In the genomic region with DNA sequence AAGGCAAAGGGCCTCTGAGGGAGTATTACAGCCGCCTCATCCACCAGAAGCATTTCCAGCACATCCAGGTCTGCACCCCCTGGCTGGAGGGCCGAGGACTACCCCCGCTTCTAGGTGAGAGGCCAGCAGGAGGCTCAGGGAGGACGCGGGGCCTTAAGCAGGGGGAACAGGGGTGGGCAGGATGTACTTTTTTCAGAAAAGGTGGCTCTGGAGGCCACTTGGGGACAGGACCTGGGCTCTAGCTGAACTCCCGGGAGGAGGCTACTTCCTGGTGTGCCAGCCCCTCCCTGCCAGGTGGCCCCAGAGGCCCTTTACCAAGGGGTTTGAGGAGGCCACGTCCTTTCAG, we compare ENCODE assay signal across 10 cellular contexts. TPM values are rescaled to one million over a fixed set of nuclear protein-coding genes. Genes with fewer than 3 reads are reported as not detected.
DNase-seq lines count a peak whose midpoint lies in the region; ATAC-seq and TF ChIP-seq lines count a peak whose summit lies in the region.
"Not testable (repeated sequence)": the region's sequence is repeated elsewhere in the genome, so short reads cannot be mapped to it uniquely, and the experiment has no call there.
"Had no signal": no experiment of that assay in that cellular context is flagged by ENCODE, and none has a peak within 500 bp of the region (broad histone marks: within the 10 kb centered on the region; RNA-seq: fewer than 3 reads in every experiment).

No MANE protein-coding gene starts in this region.

- H3K27me3 Mint-ChIP-seq in CD4-positive, alpha-beta memory T cell; HFFc6 (ENCODE audit: insufficient read depth); activated B cell treated with CpG ODN at 0.5 μM for 24 hours; activated naive CD8-positive, alpha-beta T cell: not testable (repeated sequence)

- not testable (repeated sequence) for H3K36me3 ChIP-seq in CD4-positive, alpha-beta memory T cell (ENCODE audit: insufficient read depth, low read length); left lung; upper lobe of left lung

- 24 to 69% methylated on average over 5 to 6 of the region's 7 CpGs for WGBS in upper lobe of left lung, 2 donors

- POLR2A ChIA-PET in CD4-positive, alpha-beta memory T cell (lab: Charles Lee; ENCODE audit: partially characterized antibody) = not testable (repeated sequence)
- POLR2A ChIA-PET in activated B cell treated with CpG ODN at 0.5 μM for 24 hours (lab: Charles Lee) = interaction anchor here (1.0 kb wide), 1 partner anchor 267 kb away, joined by 3 read pairs; no protein-coding TSS in a partner anchor

- peak overlapping the region in 7 of 8 donors; percentile 52 to 85 (median 61) for H3K4me3 Mint-ChIP-seq in CD4-positive, alpha-beta memory T cell
- H3K4me3 Mint-ChIP-seq in HFFc6 (peak overlapping the region; percentile 83), activated B cell treated with CpG ODN at 0.5 μM for 24 hours (peak overlapping the region; percentile 78)
- peak overlapping the region; percentile 35 for H3K4me3 Mint-ChIP-seq in activated naive CD8-positive, alpha-beta T cell

- not testable (repeated sequence) for TF ChIP-seq EP300 in upper lobe of left lung (IDR thresholded peaks at IDR 0.05)

- intact Hi-C loops in CD4-positive, alpha-beta memory T cell (cut with micrococcal nuclease); activated B cell treated with CpG ODN at 0.5 μM for 24 hours (cut with micrococcal nuclease); left lung (cut with DNase I): not testable (repeated sequence)
- intact Hi-C loops in dorsolateral prefrontal cortex (cut with DNase I) = loop anchor here in 1 of 2 donors (10.0 kb wide), 1 partner anchor 123 kb away; no protein-coding TSS in a partner anchor

- H3K9me3 Mint-ChIP-seq in CD4-positive, alpha-beta memory T cell; activated B cell treated with CpG ODN at 0.5 μM for 24 hours; activated naive CD8-positive, alpha-beta T cell (ENCODE audit: low read depth): not testable (repeated sequence)
- H3K9me3 Mint-ChIP-seq in HFFc6 = peaks cover 18% of the 10 kb centered on the region

- peaks cover 0 to 25% (median 6%) of the 10 kb centered on the region in 4 donors for H3K4me1 Mint-ChIP-seq in CD4-positive, alpha-beta memory T cell
- H3K4me1 Mint-ChIP-seq in HFFc6 (ENCODE audit: low read depth) = peaks cover 29% of the 10 kb centered on the region
- H3K4me1 Mint-ChIP-seq in activated B cell treated with CpG ODN at 0.5 μM for 24 hours; activated naive CD8-positive, alpha-beta T cell (ENCODE audit: low read depth): not testable (repeated sequence)

- TF ChIP-seq POLR2A in upper lobe of left lung (IDR thresholded peaks at IDR 0.05) = not testable (repeated sequence)

- TF ChIP-seq CTCF in HFFc6 (IDR thresholded peaks at IDR 0.05); activated B cell treated with CpG ODN at 0.5 μM for 24 hours (IDR thresholded peaks at IDR 0.05); dorsolateral prefrontal cortex (IDR thresholded peaks at IDR 0.05 in 54 of 56, conservative IDR thresholded peaks at IDR 0.05 in 2 of 56; ENCODE audit: low read depth in 1 of 56, partially characterized antibody in 56 of 56); left lung (IDR thresholded peaks at IDR 0.05); upper lobe of left lung (IDR thresholded peaks at IDR 0.05): not testable (repeated sequence)

- ATAC-seq in activated B cell treated with CpG ODN at 0.5 μM for 24 hours (ENCODE audit: low read depth); left lung; upper lobe of left lung (ENCODE audit: low FRiP score in 2 of 2): not testable (repeated sequence)

- not testable (repeated sequence) for H3K36me3 Mint-ChIP-seq in CD4-positive, alpha-beta memory T cell; HFFc6 (ENCODE audit: low read depth); activated B cell treated with CpG ODN at 0.5 μM for 24 hours (ENCODE audit: low read depth); activated naive CD8-positive, alpha-beta T cell

- H3K4me1 ChIP-seq in CD4-positive, alpha-beta memory T cell (ENCODE audit: insufficient read depth, low read length); left lung: not testable (repeated sequence)
- H3K4me1 ChIP-seq in upper lobe of left lung = peaks cover 0 to 12% (median 5%) of the 10 kb centered on the region in 4 donors

- CTCF ChIA-PET in CD4-positive, alpha-beta memory T cell (lab: Charles Lee; ENCODE audit: partially characterized antibody) = interaction anchor here (1.5 to 2.0 kb wide), 3 partner anchors 8 to 118 kb away, joined by 6 to 8 read pairs (median 6); no protein-coding TSS in a partner anchor
- CTCF ChIA-PET in activated B cell treated with CpG ODN at 0.5 μM for 24 hours (lab: Charles Lee) = not testable (repeated sequence)

- not testable (repeated sequence) for H3K4me3 ChIP-seq in CD4-positive, alpha-beta memory T cell (ENCODE audit: low read length in 2 of 2)
- H3K4me3 ChIP-seq in dorsolateral prefrontal cortex (peak overlapping the region in 54 of 59 donors; percentile 10 to 62 (median 44)), left lung (peak overlapping the region; percentile 29 to 47), skeletal muscle cell (ENCODE audit: low read depth, low read length) (peak overlapping the region; percentile 45), upper lobe of left lung (peak overlapping the region in 3 of 4 donors; percentile 23 to 36 (median 32))

- H3K27ac ChIP-seq in CD4-positive, alpha-beta memory T cell (ENCODE audit: low read depth, low read length); left lung; upper lobe of left lung: not testable (repeated sequence)
- peak overlapping the region in 1 of 59 donors; percentile 56 for H3K27ac ChIP-seq in dorsolateral prefrontal cortex

- not testable (repeated sequence) for H3K9me3 ChIP-seq in CD4-positive, alpha-beta memory T cell (ENCODE audit: control insufficient read depth in 1 of 2, low read length in 2 of 2); left lung; upper lobe of left lung

- H3K27me3 ChIP-seq in CD4-positive, alpha-beta memory T cell (ENCODE audit: insufficient read depth, low read length); dorsolateral prefrontal cortex; left lung; upper lobe of left lung: not testable (repeated sequence)

- DNase-seq in CD4-positive, alpha-beta memory T cell = peak in 2 of 5 donors; percentile 8 to 19
- DNase-seq in HFFc6; activated B cell treated with CpG ODN at 0.5 μM for 24 hours; dorsolateral prefrontal cortex; left lung; skeletal muscle cell (ENCODE audit: low read depth); upper lobe of left lung: not testable (repeated sequence)

- H3K27ac Mint-ChIP-seq in CD4-positive, alpha-beta memory T cell = peak overlapping the region in 2 of 7 donors; percentile 24 to 82
- peak overlapping the region; percentile 59; the same call in 1 of the 2 replicates for H3K27ac Mint-ChIP-seq in HFFc6
- H3K27ac Mint-ChIP-seq in activated B cell treated with CpG ODN at 0.5 μM for 24 hours = peak overlapping the region; percentile 35
- H3K27ac Mint-ChIP-seq in activated naive CD8-positive, alpha-beta T cell = not testable (repeated sequence)

RNA-seq across cellular contexts. Expression of a gene that starts 0.3 kb away (rescaled TPM):
- total RNA-seq in CD4-positive, alpha-beta memory T cell = not detected
- under 1 TPM in 1 of 2 donors, not detected in 1; 0.10 TPM for polyA plus RNA-seq in CD4-positive, alpha-beta memory T cell
- total RNA-seq in HFFc6 (2021; fragmentation: NEBNext Ultra II Directional; extraction: Animal tissue kit (Norgen Biotek cat#: 25700)) = under 1 TPM in 4 of 6 experiments, not detected in 2; 0.25 to 0.66 (median 0.31) TPM
- not detected in 2 replicates for total RNA-seq in activated B cell treated with CpG ODN at 0.5 μM for 24 hours
- total RNA-seq in dorsolateral prefrontal cortex = 1 to 10 TPM in 32 of 120 experiments, under 1 TPM in 80, not detected in 8; 0.16 to 3.3 (median 0.77) TPM
- under 1 TPM; 0.39 to 0.61 TPM for total RNA-seq in left lung
- 1 to 10 TPM in 1 of 6 donors, under 1 TPM in 2, not detected in 3; 0.34 to 2.1 (median 0.37) TPM for total RNA-seq in upper lobe of left lung
- total RNA-seq: H4, RPMI7951 had no signal
